Comparison of ENCODE assay signal across 9 cellular contexts in genomic region chr6:13427838-13428527, GRCh38. TPM values are rescaled to one million over a fixed set of nuclear protein-coding genes. Genes with fewer than 3 reads are reported as not detected.
A peak's percentile ranks its signal among the peaks of the same experiment; 100 is the strongest.
DNase-seq lines count a peak whose midpoint lies in the region; ATAC-seq, FAIRE-seq and TF ChIP-seq lines count a peak whose summit lies in the region.
"Had no signal": no experiment of that assay in that cellular context is flagged by ENCODE, and none has a peak within 500 bp of the region (broad histone marks: within the 10 kb centered on the region; RNA-seq: fewer than 3 reads in every experiment).

No MANE protein-coding gene starts in this region.

- ATAC-seq in HG02763 (IDR thresholded peaks at IDR 0.05; ENCODE audit: unreplicated experiment) = peak; percentile 67

- H3K27ac ChIP-seq in SU-DHL-6 (ENCODE audit: low read depth, low read length) (no peak overlapping the region), vagina (no peak overlapping the region)

- H3K4me1 ChIP-seq in vagina = peaks cover 41% of the 10 kb centered on the region

- no peak for TF ChIP-seq POLR2A in vagina (IDR thresholded peaks at IDR 0.05)

- H3F3A ChIP-seq in SU-DHL-6 (ENCODE audit: insufficient read depth) = no peaks in the 10 kb centered on the region

- H3K9me3 ChIP-seq in SU-DHL-6 (ENCODE audit: insufficient read depth, low read length) = no peaks in the 10 kb centered on the region
- no peaks in the 10 kb centered on the region for H3K9me3 ChIP-seq in vagina

- peak overlapping the region; percentile 4 for H2AFZ ChIP-seq in SU-DHL-6 (ENCODE audit: low read depth, low read length, severe bottlenecking)

- H3K9me2 ChIP-seq in SU-DHL-6 (replicated peaks; ENCODE audit: insufficient read depth, low read length) = no peaks in the 10 kb centered on the region

- intact Hi-C loops in vagina (cut with DNase I) = no loop called here

- peak overlapping the region; percentile 12 for H3K4me2 ChIP-seq in SU-DHL-6 (ENCODE audit: low read depth, low read length, poor library complexity, severe bottlenecking)

- DNase-seq in GM18507 (ENCODE audit: extremely low spot score, insufficient read length, low read depth) (peak; percentile 47), renal cortical epithelial cell (ENCODE audit: low read depth) (peak; percentile 9), NCI-H2227 (lab: John Stamatoyannopoulos, UW; ENCODE audit: unreplicated experiment) (no peak), kidney tubule cell (ENCODE audit: low spot score) (no peak), vagina (ENCODE audit: extremely low spot score in 2 of 2) (no peak)
- peak; percentile 89 for DNase-seq in activated naive CD8-positive, alpha-beta T cell treated with anti-CD3 and anti-CD28 coated beads for 36 hours

- H3K27ac Mint-ChIP-seq in activated naive CD8-positive, alpha-beta T cell treated with anti-CD3 and anti-CD28 coated beads for 36 hours = peak overlapping the region; percentile 97

- no peaks in the 10 kb centered on the region for H3K27me3 ChIP-seq in SU-DHL-6 (ENCODE audit: low read length)
- no peaks in the 10 kb centered on the region for H3K27me3 ChIP-seq in vagina

- H3K4me3 ChIP-seq in SU-DHL-6 (ENCODE audit: insufficient read depth, low read length, poor library complexity, severe bottlenecking) (no peak overlapping the region), vagina (no peak overlapping the region)
- H3K4me3 ChIP-seq: lung had no signal

- FAIRE-seq in GM18507 (lab: Jason Lieb, UNC) = peak; percentile 97

- H3K36me3 ChIP-seq in SU-DHL-6 (ENCODE audit: low read length) = no peaks in the 10 kb centered on the region
- no peaks in the 10 kb centered on the region for H3K36me3 ChIP-seq in vagina

- H4K20me1 ChIP-seq in SU-DHL-6 (ENCODE audit: low read depth, low read length) = no peaks in the 10 kb centered on the region

- peak; percentile 35 for TF ChIP-seq CTCF in SU-DHL-6 (IDR thresholded peaks at IDR 0.05; ENCODE audit: insufficient read depth, low read length, poor library complexity, severe bottlenecking)
- TF ChIP-seq CTCF in vagina (IDR thresholded peaks at IDR 0.05) = no peak

- no peaks in the 10 kb centered on the region for H3K27me3 Mint-ChIP-seq in activated naive CD8-positive, alpha-beta T cell treated with anti-CD3 and anti-CD28 coated beads for 36 hours

- peak overlapping the region; percentile 53 for H3K4me3 Mint-ChIP-seq in activated naive CD8-positive, alpha-beta T cell treated with anti-CD3 and anti-CD28 coated beads for 36 hours

- H3K9me3 Mint-ChIP-seq in activated naive CD8-positive, alpha-beta T cell treated with anti-CD3 and anti-CD28 coated beads for 36 hours = no peaks in the 10 kb centered on the region

- H3K79me2 ChIP-seq in SU-DHL-6 (ENCODE audit: insufficient read depth, low read length) = no peaks in the 10 kb centered on the region

- peaks cover 17% of the 10 kb centered on the region for H3K36me3 Mint-ChIP-seq in activated naive CD8-positive, alpha-beta T cell treated with anti-CD3 and anti-CD28 coated beads for 36 hours

- peaks cover 69% of the 10 kb centered on the region for H3K4me1 Mint-ChIP-seq in activated naive CD8-positive, alpha-beta T cell treated with anti-CD3 and anti-CD28 coated beads for 36 hours

- H3K9ac ChIP-seq in SU-DHL-6 (ENCODE audit: low read length) = peak overlapping the region; percentile 1; the same call in 1 of the 2 replicates

RNA-seq across cellular contexts. Expression of gene GFOD1, which starts 59.4 kb away (rescaled TPM):
- total RNA-seq in activated naive CD8-positive, alpha-beta T cell treated with anti-CD3 and anti-CD28 coated beads for 36 hours = 10 to 100 TPM; 12.8 to 13.0 TPM
- total RNA-seq in renal cortical epithelial cell (5.0 and 5.2 TPM in 2 replicates), vagina (16.9 TPM)

Comparison
In these comparisons a context has a peak if more than half of its experiments do, and no peak if none do; other contexts are left out.
1. DNase-seq: peak in GM18507 (single experiment), activated naive CD8-positive, alpha-beta T cell treated with anti-CD3 and anti-CD28 coated beads for 36 hours (single experiment) and renal cortical epithelial cell (single experiment); none in NCI-H2227 (single experiment), kidney tubule cell (single experiment) and vagina (0 of 2).